Comparison of ENCODE assay signal across 12 cellular contexts in genomic region chr1:168576245-168576688, GRCh38. TPM values are rescaled to one million over a fixed set of nuclear protein-coding genes. Genes with fewer than 3 reads are reported as not detected.
A peak's percentile ranks its signal among the peaks of the same experiment; 100 is the strongest.
DNase-seq lines count a peak whose midpoint lies in the region; ATAC-seq, FAIRE-seq and TF ChIP-seq lines count a peak whose summit lies in the region.
"Not testable (repeated sequence)": the region's sequence is repeated elsewhere in the genome, so short reads cannot be mapped to it uniquely, and the experiment has no call there.
"Had no signal": no experiment of that assay in that cellular context is flagged by ENCODE, and none has a peak within 500 bp of the region (broad histone marks: within the 10 kb centered on the region; RNA-seq: fewer than 3 reads in every experiment).

Gene XCL1, plus strand, starts transcription at chr1:168576605. Its CDS starts 33 bp downstream, at chr1:168576638.

- not testable (repeated sequence) for H4K20me1 ChIP-seq in HepG2 (ENCODE audit: insufficient read depth, low read length)

- H3K4me3 ChIP-seq in CD8-positive, alpha-beta T cell (ENCODE audit: low read depth, low read length); HepG2 (replicated peaks in 1 of 3; ENCODE audit: insufficient read depth in 1 of 3, low read depth in 2 of 3, low read length in 3 of 3); urinary bladder (ENCODE audit: low read depth, low read length): not testable (repeated sequence)

- not testable (repeated sequence) for H2AFZ ChIP-seq in HepG2 (ENCODE audit: low read length)

- H3K4me1 Mint-ChIP-seq in CD8-positive, alpha-beta T cell (ENCODE audit: low read depth): peaks cover 31% of the 10 kb centered on the region
- peaks cover 14% of the 10 kb centered on the region for H3K4me1 Mint-ChIP-seq in activated CD4-positive, alpha-beta T cell treated with anti-CD3 and anti-CD28 coated beads for 36 hours
- peaks cover 46% of the 10 kb centered on the region for H3K4me1 Mint-ChIP-seq in activated T-cell treated with anti-CD3 and anti-CD28 coated beads, Interleukin-2, amount 50 U/mL, for 72 hours (ENCODE audit: low read depth)
- peaks cover 32% of the 10 kb centered on the region for H3K4me1 Mint-ChIP-seq in activated naive CD8-positive, alpha-beta T cell treated with anti-CD3 and anti-CD28 coated beads for 36 hours

- 98% methylated on average over 4 of the region's 6 CpGs for WGBS in HepG2 (ENCODE audit: low lambda C conversion rate)
- WGBS in urinary bladder: 84% methylated on average over 4 of the region's 6 CpGs

- H3K27me3 ChIP-seq in CD8-positive, alpha-beta T cell (ENCODE audit: insufficient read depth, low read length); HepG2 (ENCODE audit: control insufficient read depth in 1 of 2, insufficient read depth in 2 of 2, low read length in 2 of 2): not testable (repeated sequence)

- FAIRE-seq in HepG2 (lab: Jason Lieb, UNC): peak; percentile 8

- BruUV-seq in HepG2 (replicated peaks; lab: Mats Ljungman, UMichigan): not testable (repeated sequence)

- intact Hi-C loops in CD8-positive, alpha-beta T cell (cut with DNase I, micrococcal nuclease); activated CD4-positive, alpha-beta T cell treated with anti-CD3 and anti-CD28 coated beads for 36 hours (cut with DNase I, micrococcal nuclease); HepG2 (cut with micrococcal nuclease; ENCODE audit: unreplicated experiment): not testable (repeated sequence)

- not testable (repeated sequence) for H3K9ac ChIP-seq in HepG2 (ENCODE audit: insufficient read depth, low read depth, low read length)

- peak in 2 of 7 experiments; percentile 14 to 30 for DNase-seq in CD8-positive, alpha-beta T cell
- not testable (repeated sequence) for DNase-seq in activated CD4-positive, alpha-beta T cell treated with anti-CD3 and anti-CD28 coated beads for 36 hours; HepG2 (ENCODE audit: low spot score)
- DNase-seq in activated CD8-positive, alpha-beta memory T cell treated with anti-CD3 and anti-CD28 coated beads for 48 hours (ENCODE audit: low read depth in 2 of 3, low spot score in 2 of 3): peak in 2 of 3 experiments; percentile 38 to 54
- peak; percentile 12 to 23 for DNase-seq in activated T-cell treated with anti-CD3 and anti-CD28 coated beads, Interleukin-2, amount 50 U/mL, for 72 hours
- peak; percentile 62 for DNase-seq in activated naive CD8-positive, alpha-beta T cell treated with anti-CD3 and anti-CD28 coated beads for 36 hours
- peak; percentile 48 for DNase-seq in stimulated activated CD8-positive, alpha-beta memory T cell treated with anti-CD3 and anti-CD28 coated beads, Interleukin-4, amount 100 ng/mL, for 48 hours

- in situ Hi-C loops in HepG2 (cut with HindIII; ENCODE audit: extremely low pct_ligation_motif_present, low pct_unique_long_range_greater_than_20kb): not testable (repeated sequence)

- not testable (repeated sequence) for H3K9me3 Mint-ChIP-seq in CD8-positive, alpha-beta T cell; activated CD4-positive, alpha-beta T cell treated with anti-CD3 and anti-CD28 coated beads for 36 hours (ENCODE audit: low read depth); activated T-cell treated with anti-CD3 and anti-CD28 coated beads, Interleukin-2, amount 50 U/mL, for 72 hours; activated naive CD8-positive, alpha-beta T cell treated with anti-CD3 and anti-CD28 coated beads for 36 hours

- H3K4me2 ChIP-seq in HepG2 (ENCODE audit: low read depth, low read length): not testable (repeated sequence)

- H3K27ac Mint-ChIP-seq in CD8-positive, alpha-beta T cell: peak within 1 kb of the TSS; percentile 72
- H3K27ac Mint-ChIP-seq in activated CD4-positive, alpha-beta T cell treated with anti-CD3 and anti-CD28 coated beads for 36 hours: not testable (repeated sequence)
- peak within 1 kb of the TSS; percentile 33 for H3K27ac Mint-ChIP-seq in activated T-cell treated with anti-CD3 and anti-CD28 coated beads, Interleukin-2, amount 50 U/mL, for 72 hours
- H3K27ac Mint-ChIP-seq in activated naive CD8-positive, alpha-beta T cell treated with anti-CD3 and anti-CD28 coated beads for 36 hours: peak within 1 kb of the TSS; percentile 87

- H3K4me3 Mint-ChIP-seq in CD8-positive, alpha-beta T cell: peak within 1 kb of the TSS; percentile 30
- not testable (repeated sequence) for H3K4me3 Mint-ChIP-seq in activated CD4-positive, alpha-beta T cell treated with anti-CD3 and anti-CD28 coated beads for 36 hours
- peak within 1 kb of the TSS; percentile 14 to 74 for H3K4me3 Mint-ChIP-seq in activated T-cell treated with anti-CD3 and anti-CD28 coated beads, Interleukin-2, amount 50 U/mL, for 72 hours
- peak within 1 kb of the TSS; percentile 82 for H3K4me3 Mint-ChIP-seq in activated naive CD8-positive, alpha-beta T cell treated with anti-CD3 and anti-CD28 coated beads for 36 hours

- not testable (repeated sequence) for TF ChIP-seq POLR2A in HepG2 (IDR thresholded peaks at IDR 0.05; ENCODE audit: insufficient read depth in 1 of 2, low read depth in 2 of 2, low read length in 2 of 2)

- TF ChIP-seq EP300 in HepG2 (IDR thresholded peaks at IDR 0.05; ENCODE audit: low read depth in 2 of 2, low read length in 2 of 2); HepG2 (CRISPR knock-in tag; IDR thresholded peaks at IDR 0.05; ENCODE audit: borderline replicate concordance): not testable (repeated sequence)

- POLR2A ChIA-PET in CD8-positive, alpha-beta T cell (lab: Charles Lee); activated CD4-positive, alpha-beta T cell treated with anti-CD3 and anti-CD28 coated beads for 36 hours (lab: Charles Lee); HepG2 (lab: Yijun Ruan, JAX): not testable (repeated sequence)

- CTCF ChIA-PET in CD8-positive, alpha-beta T cell (lab: Charles Lee): not testable (repeated sequence)
- CTCF ChIA-PET in activated CD4-positive, alpha-beta T cell treated with anti-CD3 and anti-CD28 coated beads for 36 hours (lab: Charles Lee): interaction anchor here (2.8 kb wide), 1 partner anchor 136 kb away, joined by 20 read pairs; no protein-coding TSS in a partner anchor
- CTCF ChIA-PET in HepG2 (lab: Yijun Ruan, JAX; ENCODE audit: low intra/inter-chr PET ratio, low total read pairs): interaction anchor here (1.0 kb wide), 1 partner anchor 137 kb away, joined by 5 read pairs; no protein-coding TSS in a partner anchor

- H3K36me3 ChIP-seq in CD8-positive, alpha-beta T cell (ENCODE audit: insufficient read depth, low read length); HepG2 (replicated peaks in 1 of 2; ENCODE audit: control insufficient read depth in 1 of 2, insufficient read depth in 2 of 2, low read length in 2 of 2); urinary bladder (ENCODE audit: insufficient read depth): not testable (repeated sequence)

- H3K79me2 ChIP-seq in HepG2 (ENCODE audit: insufficient read depth, low read length): not testable (repeated sequence)

- not testable (repeated sequence) for TF ChIP-seq CTCF in CD8-positive, alpha-beta T cell (IDR thresholded peaks at IDR 0.05); HepG2 (CRISPR knock-in tag; IDR thresholded peaks at IDR 0.05)

- not testable (repeated sequence) for H3K27ac ChIP-seq in CD8-positive, alpha-beta T cell (ENCODE audit: low read depth, low read length); HepG2 (ENCODE audit: extremely low read length, insufficient read depth, low read length)
- peak within 1 kb of the TSS; percentile 5 for H3K27ac ChIP-seq in urinary bladder (ENCODE audit: low read depth)

- peak; percentile 75 for ATAC-seq in CD8-positive, alpha-beta T cell
- peak; percentile 40 for ATAC-seq in activated CD4-positive, alpha-beta T cell treated with anti-CD3 and anti-CD28 coated beads for 36 hours
- ATAC-seq in activated T-cell treated with anti-CD3 and anti-CD28 coated beads, Interleukin-2, amount 50 U/mL, for 72 hours (replicated peaks in 1 of 2): peak; percentile 56 to 76
- ATAC-seq in HepG2: not testable (repeated sequence)

- not testable (repeated sequence) for H3K36me3 Mint-ChIP-seq in CD8-positive, alpha-beta T cell; activated CD4-positive, alpha-beta T cell treated with anti-CD3 and anti-CD28 coated beads for 36 hours (ENCODE audit: low read depth); activated T-cell treated with anti-CD3 and anti-CD28 coated beads, Interleukin-2, amount 50 U/mL, for 72 hours (ENCODE audit: insufficient read depth in 2 of 2)
- H3K36me3 Mint-ChIP-seq in activated naive CD8-positive, alpha-beta T cell treated with anti-CD3 and anti-CD28 coated beads for 36 hours: peaks cover 24% of the 10 kb centered on the region

- not testable (repeated sequence) for TF ChIP-seq RAD21 in HepG2 (CRISPR knock-in tag; IDR thresholded peaks at IDR 0.05)

- not testable (repeated sequence) for H3K4me1 ChIP-seq in CD8-positive, alpha-beta T cell (ENCODE audit: insufficient read depth, low read length); HepG2 (ENCODE audit: insufficient read depth, low read length); urinary bladder (ENCODE audit: insufficient read depth)

- not testable (repeated sequence) for H3K9me3 ChIP-seq in CD8-positive, alpha-beta T cell (ENCODE audit: low read length); HepG2 (ENCODE audit: low read length)

- not testable (repeated sequence) for H3K27me3 Mint-ChIP-seq in CD8-positive, alpha-beta T cell (ENCODE audit: low read depth); activated CD4-positive, alpha-beta T cell treated with anti-CD3 and anti-CD28 coated beads for 36 hours; activated T-cell treated with anti-CD3 and anti-CD28 coated beads, Interleukin-2, amount 50 U/mL, for 72 hours (ENCODE audit: low read depth); activated naive CD8-positive, alpha-beta T cell treated with anti-CD3 and anti-CD28 coated beads for 36 hours

RNA-seq across cellular contexts. Expression of gene XCL1, which starts in this region (rescaled TPM):
- total RNA-seq in CD8-positive, alpha-beta T cell: 1 to 10 TPM; 5.3 to 6.2 TPM
- under 1 TPM; 0.39 to 0.67 TPM for total RNA-seq in activated CD4-positive, alpha-beta T cell treated with anti-CD3 and anti-CD28 coated beads for 36 hours
- total RNA-seq in activated T-cell treated with anti-CD3 and anti-CD28 coated beads, Interleukin-2, amount 50 U/mL, for 72 hours: 10 to 100 TPM; 11.7 to 27.8 TPM
- total RNA-seq in activated naive CD8-positive, alpha-beta T cell treated with anti-CD3 and anti-CD28 coated beads for 36 hours: 10 to 100 TPM; 83.3 to 86.0 TPM
- total RNA-seq in HepG2 (2016; rRNA removed; fragmentation: Illumina TruSeq; extraction: Trizol): 0.90 and 2.5 TPM in 2 replicates
- 1.3 and 1.5 TPM in 2 replicates for total RNA-seq in HepG2 (2016; cell fraction: cytosol; rRNA removed; fragmentation: Illumina TruSeq; extraction: Trizol; ENCODE audit: low read depth)
- 1.6 and 1.8 TPM in 2 replicates for total RNA-seq in HepG2 (2016; cell fraction: insoluble cytoplasmic fraction; rRNA removed; fragmentation: Illumina TruSeq; extraction: Trizol)
- total RNA-seq in HepG2 (2016; cell fraction: membrane; rRNA removed; fragmentation: Illumina TruSeq; extraction: Trizol): 1.2 and 1.8 TPM in 2 replicates
- total RNA-seq in HepG2 (2016; cell fraction: nucleus; rRNA removed; fragmentation: Illumina TruSeq; extraction: Trizol): 3.9 and 4.0 TPM in 2 replicates
- polyA plus RNA-seq in HepG2 (2011; rRNA removed): 7.6 and 9.4 TPM in 2 replicates
- polyA plus RNA-seq in HepG2 (2011; cell fraction: cytosol; rRNA removed): 1.5 and 1.6 TPM in 2 replicates
- polyA plus RNA-seq in HepG2 (2011; cell fraction: nucleus; rRNA removed): 24.4 and 25.3 TPM in 2 replicates
- polyA plus RNA-seq in HepG2 (2012): 4.1 and 4.2 TPM in 2 replicates
- polyA plus RNA-seq in HepG2 (2016; cell fraction: cytosol; fragmentation: Illumina TruSeq; extraction: Trizol; ENCODE audit: low read depth): 0.75 and 1.1 TPM in 2 replicates
- 0.89 and 1.1 TPM in 2 replicates for polyA plus RNA-seq in HepG2 (2016; cell fraction: insoluble cytoplasmic fraction; fragmentation: Illumina TruSeq; extraction: Trizol; ENCODE audit: low read depth)
- 1.0 and 1.3 TPM in 2 replicates for polyA plus RNA-seq in HepG2 (2016; cell fraction: membrane; fragmentation: Illumina TruSeq; extraction: Trizol; ENCODE audit: low read depth)
- 14.2 and 14.3 TPM in 2 replicates for polyA plus RNA-seq in HepG2 (2016; cell fraction: nucleus; fragmentation: Illumina TruSeq; extraction: Trizol; ENCODE audit: insufficient read depth, low read depth)
- 0.70 and 2.1 TPM in 2 replicates for polyA minus RNA-seq in HepG2 (2011; rRNA and poly(A)+ RNA removed; ENCODE audit: low replicate concordance)
- polyA minus RNA-seq in HepG2 (2011; cell fraction: cytosol; rRNA and poly(A)+ RNA removed): 0.59 TPM in 1 of 2 replicates, not detected in the other
- 4.6 and 6.7 TPM in 2 replicates for polyA minus RNA-seq in HepG2 (2011; cell fraction: nucleus; rRNA and poly(A)+ RNA removed)
- total RNA-seq in urinary bladder: not detected
- polyA plus RNA-seq in urinary bladder: 0.30 TPM
- total RNA-seq: G401, GM23248, HFFc6, MCF 10A had no signal
- polyA plus RNA-seq: GM23248 had no signal

Comparison
In these comparisons a context has a peak if more than half of its experiments do, and no peak if none do; other contexts are left out.
1. Peak in ATAC-seq in activated CD4-positive, alpha-beta T cell treated with anti-CD3 and anti-CD28 coated beads for 36 hours; RNA of the gene not detected or under 1 TPM.